ENCODE assay signal across 11 cellular contexts in the genomic region with DNA sequence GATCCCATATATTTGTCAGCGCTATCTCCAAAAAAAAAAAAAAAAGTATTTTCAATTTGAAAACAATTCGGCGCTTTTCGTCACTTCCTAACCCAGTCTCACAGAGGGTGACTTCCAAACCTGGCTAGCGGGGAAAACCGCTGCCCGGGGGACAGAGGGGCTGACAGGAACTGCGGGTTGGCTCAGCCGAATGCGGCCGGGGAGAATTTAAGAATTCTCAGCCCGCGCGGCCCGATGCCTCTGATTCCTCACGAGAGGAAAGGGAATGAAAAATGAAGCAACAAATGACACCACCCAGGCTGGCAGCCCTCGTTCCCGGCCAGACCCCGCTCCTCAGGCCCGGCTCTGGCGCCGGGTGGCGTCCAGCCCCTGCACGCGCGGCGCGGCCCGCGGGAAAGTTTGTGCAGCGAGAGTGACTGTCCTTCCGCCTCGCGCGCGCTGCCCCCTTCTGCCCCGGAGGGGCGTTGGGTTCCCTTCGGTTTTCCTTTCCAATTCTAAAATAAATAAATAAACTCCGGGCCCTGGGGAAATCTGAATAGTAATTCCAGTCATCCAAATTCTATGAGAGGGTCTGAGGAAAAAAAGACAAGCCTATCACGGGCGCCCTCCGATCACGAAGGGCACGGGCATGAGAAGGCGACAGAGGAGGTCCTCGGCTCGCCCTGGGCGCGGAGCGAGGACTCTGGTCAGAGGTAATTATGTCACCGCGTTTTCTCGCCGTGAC. TPM values are rescaled to one million over a fixed set of nuclear protein-coding genes. Genes with fewer than 3 reads are reported as not detected.
DNase-seq lines count a peak whose midpoint lies in the region; ATAC-seq and TF ChIP-seq lines count a peak whose summit lies in the region.
"Had no signal": no experiment of that assay in that cellular context is flagged by ENCODE, and none has a peak within 500 bp of the region (broad histone marks: within the 10 kb centered on the region; RNA-seq: fewer than 3 reads in every experiment).

No MANE protein-coding gene starts in this region.

- ATAC-seq in HG02763 (IDR thresholded peaks at IDR 0.05; ENCODE audit: unreplicated experiment), result no peak
- ATAC-seq in GM18511 (IDR thresholded peaks at IDR 0.05; ENCODE audit: unreplicated experiment), result no peak

- TF ChIP-seq POLR2A in esophagus muscularis mucosa (IDR thresholded peaks at IDR 0.05; ENCODE audit: low read depth), result no peak

- intact Hi-C loops in esophagus muscularis mucosa (cut with DNase I), result no loop called here

- no peaks in the 10 kb centered on the region for H3K36me3 ChIP-seq in esophagus muscularis mucosa
- no peaks in the 10 kb centered on the region for H3K36me3 ChIP-seq in skeletal muscle tissue (ENCODE audit: control insufficient read depth in 3 of 3, insufficient read depth in 3 of 3, low read length in 3 of 3)

- TF ChIP-seq EP300 in esophagus muscularis mucosa (IDR thresholded peaks at IDR 0.05), result no peak

- H3K9me3 ChIP-seq in esophagus muscularis mucosa, result no peaks in the 10 kb centered on the region
- H3K9me3 ChIP-seq in skeletal muscle tissue (ENCODE audit: control insufficient read depth in 3 of 3, low read length in 3 of 3), result no peaks in the 10 kb centered on the region

- no peak overlapping the region for H3K4me3 Mint-ChIP-seq in T-helper 1 cell treated with Interleukin-12 subunit alpha and Interleukin-12 subunit beta and Interleukin-4 antibody, amounts not matched to agents 30 μg/mL and 1 μg/mL, for 36 hours

- peaks cover 15% of the 10 kb centered on the region for H3K4me1 Mint-ChIP-seq in T-helper 1 cell treated with Interleukin-12 subunit alpha and Interleukin-12 subunit beta and Interleukin-4 antibody, amounts not matched to agents 30 μg/mL and 1 μg/mL, for 36 hours (ENCODE audit: low read depth)

- peak overlapping the region; percentile 74 for H3K27ac Mint-ChIP-seq in T-helper 1 cell treated with Interleukin-12 subunit alpha and Interleukin-12 subunit beta and Interleukin-4 antibody, amounts not matched to agents 30 μg/mL and 1 μg/mL, for 36 hours

- H3K9me3 Mint-ChIP-seq in T-helper 1 cell treated with Interleukin-12 subunit alpha and Interleukin-12 subunit beta and Interleukin-4 antibody, amounts not matched to agents 30 μg/mL and 1 μg/mL, for 36 hours, result no peaks in the 10 kb centered on the region

- no peak for DNase-seq in T-helper 1 cell
- DNase-seq in SW480 (ENCODE audit: low spot score), result peak; percentile 46
- DNase-seq in esophagus muscularis mucosa (ENCODE audit: extremely low spot score), result no peak
- no peak for DNase-seq in midbrain (lab: John Stamatoyannopoulos, UW)
- DNase-seq: AML-193 had no signal

- H3K4me3 ChIP-seq in esophagus muscularis mucosa (peak overlapping the region; percentile 19 to 43 (median 32)), skeletal muscle tissue (ENCODE audit: low read length in 3 of 3) (peak overlapping the region in 2 of 3 donors; percentile 41 to 62)

- no peak overlapping the region for H3K27ac ChIP-seq in esophagus muscularis mucosa (replicated peaks in 1 of 4)
- H3K27ac ChIP-seq in skeletal muscle tissue (ENCODE audit: low read depth, low read length), result no peak overlapping the region

- peaks cover 77% of the 10 kb centered on the region for H3K27me3 Mint-ChIP-seq in T-helper 1 cell treated with Interleukin-12 subunit alpha and Interleukin-12 subunit beta and Interleukin-4 antibody, amounts not matched to agents 30 μg/mL and 1 μg/mL, for 36 hours (ENCODE audit: low read depth)

- peak overlapping the region in 1 of 3 donors; percentile 50 for H3K9ac ChIP-seq in skeletal muscle tissue (ENCODE audit: low read depth in 1 of 3, low read length in 3 of 3)

- no peak for TF ChIP-seq CTCF in esophagus muscularis mucosa (IDR thresholded peaks at IDR 0.05)

- WGBS in esophagus muscularis mucosa, result 4% methylated on average over 50 of the region's 55 CpGs

- H3K27me3 ChIP-seq in esophagus muscularis mucosa (peaks cover 35 to 100% (median 98%) of the 10 kb centered on the region in 4 donors), skeletal muscle tissue (ENCODE audit: control insufficient read depth in 3 of 3, insufficient read depth in 3 of 3, low read length in 3 of 3) (peaks cover 90 to 97% (median 96%) of the 10 kb centered on the region in 3 donors)

- H3K4me1 ChIP-seq in esophagus muscularis mucosa (peaks cover 72 to 89% (median 85%) of the 10 kb centered on the region in 4 donors), skeletal muscle tissue (ENCODE audit: control insufficient read depth in 3 of 3, insufficient read depth in 3 of 3, low read length in 3 of 3) (peaks cover 61 to 66% (median 64%) of the 10 kb centered on the region in 3 donors)

- H3K36me3 Mint-ChIP-seq in T-helper 1 cell treated with Interleukin-12 subunit alpha and Interleukin-12 subunit beta and Interleukin-4 antibody, amounts not matched to agents 30 μg/mL and 1 μg/mL, for 36 hours (ENCODE audit: low read depth), result peaks cover 4% of the 10 kb centered on the region

RNA-seq across cellular contexts. Expression of gene PAX6, which starts 4.8 kb away (rescaled TPM):
- total RNA-seq in esophagus muscularis mucosa (under 1 TPM in 1 of 4 donors, not detected in 3; 0.06 TPM), skeletal muscle tissue (not detected)
- total RNA-seq: dermis microvascular lymphatic vessel endothelial cell, ureter had no signal
